24 cellular contexts compared by ENCODE assay signal in the genomic region with DNA sequence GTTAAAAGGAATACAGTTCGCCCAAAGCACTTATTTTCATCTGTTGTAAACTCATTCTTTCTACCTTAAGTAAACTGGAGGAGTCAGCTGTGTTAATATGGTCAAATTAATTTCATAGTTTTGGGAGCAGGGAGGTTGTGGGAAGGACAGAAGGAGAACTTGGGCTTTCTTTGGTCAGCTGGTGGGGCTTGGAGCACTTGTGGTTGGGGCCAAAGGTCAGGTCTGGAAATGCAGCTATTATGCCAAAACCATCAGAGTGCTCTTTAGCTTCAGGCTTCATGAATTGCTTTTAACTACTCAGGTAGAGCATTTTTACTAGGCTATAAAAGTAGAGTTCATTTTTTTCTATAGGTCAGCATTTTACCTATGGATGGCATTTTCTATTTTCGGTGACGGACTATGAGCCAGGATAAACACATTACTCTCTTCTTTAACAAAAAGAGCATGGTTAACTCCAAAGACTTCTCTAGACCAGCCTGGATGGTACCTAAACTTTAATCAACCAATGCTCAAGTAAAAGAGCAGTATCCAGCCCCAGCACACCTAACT. TPM values are rescaled to one million over a fixed set of nuclear protein-coding genes. Genes with fewer than 3 reads are reported as not detected.
"Had no signal": no experiment of that assay in that cellular context is flagged by ENCODE, and none has a peak within 500 bp of the region (broad histone marks: within the 10 kb centered on the region; RNA-seq: fewer than 3 reads in every experiment).

No MANE protein-coding gene starts in this region.

- H3K36me3 ChIP-seq: breast epithelium, esophagus squamous epithelium, prostate gland, upper lobe of left lung, WERI-Rb-1 had no signal

- H3K4me1 ChIP-seq: breast epithelium, esophagus squamous epithelium, prostate gland, testis had no signal

- DNase-seq: activated CD4-positive, alpha-beta T cell treated with anti-CD3 and anti-CD28 coated beads for 1 hour; activated effector memory CD4-positive, alpha-beta T cell treated with anti-CD3 and anti-CD28 coated beads, Interleukin-2, amount 50 U/mL, for 16 hours; activated naive CD4-positive, alpha-beta T cell treated with anti-CD3 and anti-CD28 coated beads, Interleukin-2, amount 50 U/mL, for 16 hours; activated T-cell treated with anti-CD3 and anti-CD28 coated beads, Interleukin-2, amount 50 U/mL, for 72 hours; aorta; cerebellar nuclear complex; cortex of kidney; esophagus squamous epithelium; left cardiac atrium; nephron progenitor cell; right cardiac atrium; stimulated activated CD4-positive, alpha-beta T cell treated with anti-CD3 and anti-CD28 coated beads, Interleukin-4, amount 100 ng/mL, for 4 hours; SW 1271; T-helper 2 cell; testis; upper lobe of left lung; WERI-Rb-1 had no signal

- H3K4me2 ChIP-seq: smooth muscle cell had no signal

- ATAC-seq: activated T-cell treated with anti-CD3 and anti-CD28 coated beads, Interleukin-2, amount 50 U/mL, for 72 hours; left cardiac atrium; right cardiac atrium; stimulated activated memory B cell treated with anti-CD40 and anti-IgM and Interleukin-4, amounts not matched to agents 10 μg/mL and 1 μg/mL and 100 μg/mL, for 72 hours had no signal

- H3K27ac ChIP-seq: breast epithelium, esophagus squamous epithelium, prostate gland, testis, upper lobe of left lung, WERI-Rb-1 had no signal

- FAIRE-seq: endothelial cell of umbilical vein had no signal

- H3K27me3 ChIP-seq: breast epithelium, esophagus squamous epithelium, testis, upper lobe of left lung had no signal

- H3K4me3 ChIP-seq: breast epithelium, esophagus squamous epithelium, prostate gland, smooth muscle cell, testis, upper lobe of left lung had no signal

- H3K9me3 ChIP-seq: breast epithelium, esophagus squamous epithelium, prostate gland, testis, upper lobe of left lung had no signal

RNA-seq across cellular contexts. Expression of gene STEAP4, which starts 30.0 kb away (rescaled TPM):
- total RNA-seq: activated CD8-positive, alpha-beta memory T cell treated with anti-CD3 and anti-CD28 coated beads for 36 hours; activated T-cell treated with anti-CD3 and anti-CD28 coated beads, Interleukin-2, amount 50 U/mL, for 72 hours; endothelial cell of umbilical vein; lung microvascular endothelial cell had no signal
- polyA plus RNA-seq: endothelial cell of umbilical vein, smooth muscle cell had no signal
